ENCODE assay signal across 8 cellular contexts in genomic region chr11:33996498-33997454, GRCh38. TPM values are rescaled to one million over a fixed set of nuclear protein-coding genes. Genes with fewer than 3 reads are reported as not detected.
DNase-seq lines count a peak whose midpoint lies in the region; ATAC-seq and TF ChIP-seq lines count a peak whose summit lies in the region.

No MANE protein-coding gene starts in this region.

- no peaks in the 10 kb centered on the region for H3K27me3 ChIP-seq in neural cell (ENCODE audit: insufficient read depth, low read depth, low read length)

- H3K4me2 ChIP-seq in neural cell (ENCODE audit: low read length): no peak overlapping the region

- H3K9me3 ChIP-seq in neural cell (ENCODE audit: low read length): no peaks in the 10 kb centered on the region

- peaks cover 5% of the 10 kb centered on the region for H3K4me1 Mint-ChIP-seq in activated T-cell treated with anti-CD3 and anti-CD28 coated beads, Interleukin-2, amount 50 U/mL, for 4 hours (ENCODE audit: low read depth)

- peaks cover 19% of the 10 kb centered on the region for H3K27me3 Mint-ChIP-seq in activated T-cell treated with anti-CD3 and anti-CD28 coated beads, Interleukin-2, amount 50 U/mL, for 4 hours (ENCODE audit: low read depth)

- no peak overlapping the region for H3K27ac ChIP-seq in neural cell (ENCODE audit: low read length)

- H3F3A ChIP-seq in neural cell (ENCODE audit: insufficient read depth, low read length, poor library complexity, severe bottlenecking): no peaks in the 10 kb centered on the region

- no peak overlapping the region for H3K4me3 ChIP-seq in Jurkat, Clone E6-1 (ENCODE audit: low read length)
- no peak overlapping the region for H3K4me3 ChIP-seq in neural cell (ENCODE audit: low read length)

- peak; percentile 77 for TF ChIP-seq CTCF in neural cell (IDR thresholded peaks at IDR 0.05; ENCODE audit: poor library complexity, severe bottlenecking)

- no peaks in the 10 kb centered on the region for H3K9me3 Mint-ChIP-seq in activated T-cell treated with anti-CD3 and anti-CD28 coated beads, Interleukin-2, amount 50 U/mL, for 4 hours

- DNase-seq in DMS114 treated with DMSO at 0.1 percent for 48 hours (lab: John Stamatoyannopoulos, UW; ENCODE audit: unreplicated experiment) (peak; percentile 53), OCI-M2 (lab: John Stamatoyannopoulos, UW; ENCODE audit: unreplicated experiment) (peak; percentile 46), fibroblast of gingiva (ENCODE audit: low read depth) (peak; percentile 49)
- DNase-seq in Jurkat, Clone E6-1 (ENCODE audit: low read depth, low spot score): peak; percentile 68
- peak; percentile 68 for DNase-seq in activated T-cell treated with anti-CD3 and anti-CD28 coated beads, Interleukin-2, amount 50 U/mL, for 4 hours
- DNase-seq in stimulated activated naive CD8-positive, alpha-beta T cell treated with anti-CD3 and anti-CD28 coated beads, Interleukin-15, Interleukin-2, amounts not matched to agents 100 U/mL and 50 U/mL, for 24 hours: peak; percentile 78

- H4K20me1 ChIP-seq in neural cell (ENCODE audit: insufficient read depth): no peaks in the 10 kb centered on the region

- peak overlapping the region; percentile 23 for H3K4me3 Mint-ChIP-seq in activated T-cell treated with anti-CD3 and anti-CD28 coated beads, Interleukin-2, amount 50 U/mL, for 4 hours

- no peaks in the 10 kb centered on the region for H3K9me2 ChIP-seq in neural cell (ENCODE audit: insufficient read depth, low read length)

- no peaks in the 10 kb centered on the region for H3K36me3 Mint-ChIP-seq in activated T-cell treated with anti-CD3 and anti-CD28 coated beads, Interleukin-2, amount 50 U/mL, for 4 hours (ENCODE audit: insufficient read depth)

- H3K9ac ChIP-seq in neural cell (ENCODE audit: low read length): no peak overlapping the region

- peak; percentile 74 for TF ChIP-seq RAD21 in neural cell (conservative IDR thresholded peaks at IDR 0.05)

- TF ChIP-seq EP300 in neural cell (conservative IDR thresholded peaks at IDR 0.05; ENCODE audit: poor library complexity, severe bottlenecking): no peak

- H2AFZ ChIP-seq in neural cell (ENCODE audit: low read depth, low read length): no peak overlapping the region

- no peaks in the 10 kb centered on the region for H3K79me2 ChIP-seq in neural cell (replicated peaks; ENCODE audit: insufficient read depth, low read length)

- no peaks in the 10 kb centered on the region for H3K36me3 ChIP-seq in neural cell (ENCODE audit: insufficient read depth, low read length)

- ATAC-seq in GM21528 (IDR thresholded peaks at IDR 0.05; ENCODE audit: low FRiP score, unreplicated experiment): peak; percentile 55
- peak; percentile 99 for ATAC-seq in activated T-cell treated with anti-CD3 and anti-CD28 coated beads, Interleukin-2, amount 50 U/mL, for 4 hours
- ATAC-seq in stimulated activated naive CD8-positive, alpha-beta T cell treated with anti-CD3 and anti-CD28 coated beads, Interleukin-15, Interleukin-2, amounts not matched to agents 100 U/mL and 50 U/mL, for 24 hours: peak; percentile 91

TF ChIP-seq in neural cell, 6 proteins besides CTCF, POLR2A, EP300 and RAD21:
- no peak for TF ChIP-seq REST (IDR thresholded peaks at IDR 0.05; ENCODE audit: borderline replicate concordance)
- TF ChIP-seq MXI1 (conservative IDR thresholded peaks at IDR 0.05; ENCODE audit: poor library complexity, severe bottlenecking): no peak
- no peak for TF ChIP-seq TAF1 (IDR thresholded peaks at IDR 0.05; ENCODE audit: low read depth)
- peak; percentile 81 for TF ChIP-seq SMC3 (conservative IDR thresholded peaks at IDR 0.05; ENCODE audit: poor library complexity)
- TF ChIP-seq EZH2 (IDR thresholded peaks at IDR 0.05; ENCODE audit: borderline replicate concordance, insufficient read depth, low read length, poor library complexity, severe bottlenecking): no peak

RNA-seq across cellular contexts. Expression of gene CAPRIN1, which starts 54.8 kb away (rescaled TPM):
- polyA plus RNA-seq in Jurkat, Clone E6-1 (2012; ENCODE audit: insufficient read depth, insufficient read length): 266 TPM
- 100 to 1,000 TPM; 315 to 356 (median 341) TPM for total RNA-seq in activated T-cell treated with anti-CD3 and anti-CD28 coated beads, Interleukin-2, amount 50 U/mL, for 4 hours
- 243 and 256 TPM in 2 replicates for polyA plus RNA-seq in neural cell
- 427 and 533 TPM in 2 replicates for polyA minus RNA-seq in neural cell
